ENCODE assay signal across 8 cellular contexts in genomic region chr17:81684442-81684911, GRCh38. TPM values are rescaled to one million over a fixed set of nuclear protein-coding genes. Genes with fewer than 3 reads are reported as not detected.
A peak's percentile ranks its signal among the peaks of the same experiment; 100 is the strongest.
DNase-seq lines count a peak whose midpoint lies in the region; ATAC-seq and TF ChIP-seq lines count a peak whose summit lies in the region.

No MANE protein-coding gene starts in this region.

- peaks cover 7% of the 10 kb centered on the region for H3F3A ChIP-seq in GM23248 (ENCODE audit: insufficient read depth)

- no peak for TF ChIP-seq POLR2A in stomach (IDR thresholded peaks at IDR 0.05)

- H3K4me3 ChIP-seq in GM23248: peak overlapping the region; percentile 86
- peak overlapping the region; percentile 86 for H3K4me3 ChIP-seq in iPS DF 6.9 (ENCODE audit: low read length)
- H3K4me3 ChIP-seq in stomach: peak overlapping the region; percentile 87 to 100 (median 96)

- DNase-seq in A172 (ENCODE audit: low spot score) (peak; percentile 73), GM23248 (no peak), iPS DF 6.9 (ENCODE audit: low read depth, low spot score) (no peak), stomach (no peak), omental fat pad (ENCODE audit: low spot score) (no peak)

- no peak for TF ChIP-seq EP300 in stomach (IDR thresholded peaks at IDR 0.05)

- H3K9me3 ChIP-seq in GM23248 (ENCODE audit: low read depth): no peaks in the 10 kb centered on the region
- no peaks in the 10 kb centered on the region for H3K9me3 ChIP-seq in iPS DF 6.9 (ENCODE audit: control insufficient read depth, insufficient read depth, low read length)
- H3K9me3 ChIP-seq in stomach: no peaks in the 10 kb centered on the region

- in situ Hi-C loops in GM23248 (cut with MboI): no loop called here

- TF ChIP-seq CTCF in stomach (IDR thresholded peaks at IDR 0.05) (no peak), omental fat pad (IDR thresholded peaks at IDR 0.05) (no peak)

- H3K9me3 Mint-ChIP-seq in activated T-helper 17 cell treated with anti-CD3 and anti-CD28 coated beads, Interleukin-2, amount 50 U/mL, for 72 hours: no peaks in the 10 kb centered on the region

- peaks cover 6% of the 10 kb centered on the region; the same call in 1 of the 2 replicates for H4K20me1 ChIP-seq in GM23248 (ENCODE audit: insufficient read depth)

- peaks cover 23% of the 10 kb centered on the region for H3K4me1 ChIP-seq in GM23248 (ENCODE audit: insufficient read depth)
- H3K4me1 ChIP-seq in iPS DF 6.9 (ENCODE audit: control insufficient read depth, insufficient read depth, low read length): peaks cover 2% of the 10 kb centered on the region
- H3K4me1 ChIP-seq in stomach: peaks cover 27 to 44% (median 37%) of the 10 kb centered on the region in 4 donors

- peak overlapping the region; percentile 88 for H3K4me2 ChIP-seq in GM23248 (ENCODE audit: unreplicated experiment)

- ATAC-seq in activated T-helper 17 cell treated with anti-CD3 and anti-CD28 coated beads, Interleukin-2, amount 50 U/mL, for 72 hours (replicated peaks): peak; percentile 57
- ATAC-seq in GM19397 (IDR thresholded peaks at IDR 0.05; ENCODE audit: unreplicated experiment) (no peak), omental fat pad (ENCODE audit: low FRiP score) (no peak), HG03469 (IDR thresholded peaks at IDR 0.05; ENCODE audit: unreplicated experiment) (no peak)

- no peaks in the 10 kb centered on the region for H3K27me3 Mint-ChIP-seq in activated T-helper 17 cell treated with anti-CD3 and anti-CD28 coated beads, Interleukin-2, amount 50 U/mL, for 72 hours

- peak overlapping the region; percentile 83 for H3K27ac Mint-ChIP-seq in activated T-helper 17 cell treated with anti-CD3 and anti-CD28 coated beads, Interleukin-2, amount 50 U/mL, for 72 hours

- no peak overlapping the region for H2AFZ ChIP-seq in GM23248

- H3K9me2 ChIP-seq in GM23248 (ENCODE audit: insufficient read depth): no peaks in the 10 kb centered on the region

- 1 to 2% methylated on average over 16 of the region's 16 CpGs for WGBS in GM23248 (ENCODE audit: low coverage in 1 of 2, low lambda C conversion rate in 2 of 2, missing lambda C conversion rate in 2 of 2), 2 experiments
- no CpG with 5 or more reads among the region's 16 CpGs for WGBS in iPS DF 6.9 (ENCODE audit: insufficient coverage, insufficient read length)
- 0 to 4% (median 3%) methylated on average over 7 to 16 of the region's 16 CpGs for WGBS in stomach, 5 donors

- peak overlapping the region; percentile 93 for H3K9ac ChIP-seq in GM23248

- no peaks in the 10 kb centered on the region for H3K27me3 ChIP-seq in GM23248 (replicated peaks; ENCODE audit: insufficient read depth)
- no peaks in the 10 kb centered on the region for H3K27me3 ChIP-seq in iPS DF 6.9 (ENCODE audit: control insufficient read depth, insufficient read depth, low read length)
- H3K27me3 ChIP-seq in stomach: no peaks in the 10 kb centered on the region

- intact Hi-C loops in stomach (cut with DNase I; ENCODE audit: low total_unique reads): no loop called here

- H3K36me3 ChIP-seq in GM23248 (ENCODE audit: low read depth): peaks cover 27% of the 10 kb centered on the region
- H3K36me3 ChIP-seq in iPS DF 6.9 (ENCODE audit: control insufficient read depth, insufficient read depth, low read length): peaks cover 20% of the 10 kb centered on the region
- peaks cover 34 to 65% (median 57%) of the 10 kb centered on the region in 4 donors for H3K36me3 ChIP-seq in stomach

- H3K27ac ChIP-seq in GM23248 (peak overlapping the region; percentile 96), iPS DF 6.9 (ENCODE audit: low read length) (no peak overlapping the region), stomach (peak overlapping the region; percentile 83 to 93 (median 87))

- peaks cover 64% of the 10 kb centered on the region for H3K36me3 Mint-ChIP-seq in activated T-helper 17 cell treated with anti-CD3 and anti-CD28 coated beads, Interleukin-2, amount 50 U/mL, for 72 hours (ENCODE audit: low read depth)

- peaks cover 92% of the 10 kb centered on the region for H3K79me2 ChIP-seq in GM23248 (ENCODE audit: insufficient read depth)

- peaks cover 11% of the 10 kb centered on the region for H3K4me1 Mint-ChIP-seq in activated T-helper 17 cell treated with anti-CD3 and anti-CD28 coated beads, Interleukin-2, amount 50 U/mL, for 72 hours

- H3K4me3 Mint-ChIP-seq in activated T-helper 17 cell treated with anti-CD3 and anti-CD28 coated beads, Interleukin-2, amount 50 U/mL, for 72 hours: peak overlapping the region; percentile 74

RNA-seq across cellular contexts. Expression of gene HGS, which starts 0.7 kb away (rescaled TPM):
- 144 and 199 TPM in 2 replicates for total RNA-seq in A172 (2014; rRNA removed; shearing (Covaris generic))
- total RNA-seq in GM23248 (2014; rRNA removed; shearing (Covaris generic)): 161 and 166 TPM in 2 replicates
- polyA plus RNA-seq in GM23248 (2016; fragmentation: Nextera tagmentation; extraction: Ambion mirVana) (106 and 110 TPM in 2 replicates), stomach (100 to 1,000 TPM in 2 of 3 donors, 10 to 100 TPM in 1; 86.1 to 138 (median 105) TPM)
- total RNA-seq in activated T-helper 17 cell treated with anti-CD3 and anti-CD28 coated beads, Interleukin-2, amount 50 U/mL, for 72 hours: 100 to 1,000 TPM; 118 to 130 TPM
- total RNA-seq in stomach (100 to 1,000 TPM in 4 of 5 donors, 10 to 100 TPM in 1; 52.0 to 275 (median 142) TPM), omental fat pad (100 to 1,000 TPM in 1 of 4 donors, 10 to 100 TPM in 3; 54.0 to 117 (median 66.9) TPM)

RNA-seq across cellular contexts. Expression of gene ARL16, which starts 0.9 kb away (rescaled TPM):
- total RNA-seq in A172 (2014; rRNA removed; shearing (Covaris generic)): 41.0 and 45.6 TPM in 2 replicates
- 37.6 and 45.6 TPM in 2 replicates for total RNA-seq in GM23248 (2014; rRNA removed; shearing (Covaris generic))
- polyA plus RNA-seq in GM23248 (2016; fragmentation: Nextera tagmentation; extraction: Ambion mirVana) (70.8 and 72.8 TPM in 2 replicates), stomach (10 to 100 TPM; 43.5 to 67.1 (median 55.6) TPM)
- 10 to 100 TPM; 12.6 to 20.9 TPM for total RNA-seq in activated T-helper 17 cell treated with anti-CD3 and anti-CD28 coated beads, Interleukin-2, amount 50 U/mL, for 72 hours
- total RNA-seq in stomach (100 to 1,000 TPM in 1 of 5 donors, 10 to 100 TPM in 3, 1 to 10 TPM in 1; 8.1 to 109 (median 25.7) TPM), omental fat pad (10 to 100 TPM; 18.8 to 28.8 (median 26.9) TPM)

RNA-seq across cellular contexts. Expression of gene CCDC137, which starts 17.9 kb away (rescaled TPM):
- 18.5 and 21.7 TPM in 2 replicates for total RNA-seq in A172 (2014; rRNA removed; shearing (Covaris generic))
- 11.6 and 11.7 TPM in 2 replicates for total RNA-seq in GM23248 (2014; rRNA removed; shearing (Covaris generic))
- 22.0 and 22.8 TPM in 2 replicates for polyA plus RNA-seq in GM23248 (2016; fragmentation: Nextera tagmentation; extraction: Ambion mirVana)
- 10 to 100 TPM; 29.6 to 48.6 TPM for total RNA-seq in activated T-helper 17 cell treated with anti-CD3 and anti-CD28 coated beads, Interleukin-2, amount 50 U/mL, for 72 hours
- total RNA-seq in stomach: 100 to 1,000 TPM in 1 of 5 donors, 10 to 100 TPM in 1, 1 to 10 TPM in 2, under 1 TPM in 1; 0.58 to 279 (median 9.4) TPM
- 10 to 100 TPM; 18.2 to 26.0 (median 23.3) TPM for polyA plus RNA-seq in stomach
- 10 to 100 TPM in 1 of 4 donors, 1 to 10 TPM in 3; 6.8 to 15.6 (median 9.4) TPM for total RNA-seq in omental fat pad

RNA-seq across cellular contexts. Expression of gene OXLD1, which starts 18.1 kb away (rescaled TPM):
- 42.0 and 58.8 TPM in 2 replicates for total RNA-seq in A172 (2014; rRNA removed; shearing (Covaris generic))
- total RNA-seq in GM23248 (2014; rRNA removed; shearing (Covaris generic)): 19.9 and 49.3 TPM in 2 replicates
- 48.5 and 50.4 TPM in 2 replicates for polyA plus RNA-seq in GM23248 (2016; fragmentation: Nextera tagmentation; extraction: Ambion mirVana)
- 10 to 100 TPM; 18.4 to 40.3 TPM for total RNA-seq in activated T-helper 17 cell treated with anti-CD3 and anti-CD28 coated beads, Interleukin-2, amount 50 U/mL, for 72 hours
- total RNA-seq in stomach: 100 to 1,000 TPM in 2 of 5 donors, 10 to 100 TPM in 1, 1 to 10 TPM in 1, not detected in 1; 9.9 to 112 (median 61.2) TPM
- 10 to 100 TPM; 59.6 to 82.2 (median 64.5) TPM for polyA plus RNA-seq in stomach
- 10 to 100 TPM; 18.4 to 26.5 (median 21.6) TPM for total RNA-seq in omental fat pad

RNA-seq across cellular contexts. Expression of gene MRPL12, which starts 18.7 kb away (rescaled TPM):
- 32.3 and 37.0 TPM in 2 replicates for total RNA-seq in A172 (2014; rRNA removed; shearing (Covaris generic))
- total RNA-seq in GM23248 (2014; rRNA removed; shearing (Covaris generic)): 4.3 and 4.9 TPM in 2 replicates
- 76.3 and 78.5 TPM in 2 replicates for polyA plus RNA-seq in GM23248 (2016; fragmentation: Nextera tagmentation; extraction: Ambion mirVana)
- 100 to 1,000 TPM in 1 of 2 donors, 10 to 100 TPM in 1; 50.7 to 108 TPM for total RNA-seq in activated T-helper 17 cell treated with anti-CD3 and anti-CD28 coated beads, Interleukin-2, amount 50 U/mL, for 72 hours
- 100 to 1,000 TPM in 1 of 5 donors, 10 to 100 TPM in 3, 1 to 10 TPM in 1; 3.5 to 146 (median 47.8) TPM for total RNA-seq in stomach
- 100 to 1,000 TPM in 2 of 3 donors, 10 to 100 TPM in 1; 90.6 to 178 (median 158) TPM for polyA plus RNA-seq in stomach
- 10 to 100 TPM; 31.4 to 55.8 (median 49.2) TPM for total RNA-seq in omental fat pad
